ENCODE assay signal across 10 cellular contexts in genomic region chr1:54277451-54278355, GRCh38.
DNase-seq lines count a peak whose midpoint lies in the region; ATAC-seq and TF ChIP-seq lines count a peak whose summit lies in the region.
"Had no signal": no experiment of that assay in that cellular context is flagged by ENCODE, and none has a peak within 500 bp of the region (broad histone marks: within the 10 kb centered on the region; RNA-seq: fewer than 3 reads in every experiment).

No MANE protein-coding gene starts in this region.

- no peak overlapping the region for H3K4me3 ChIP-seq in CD4-positive, CD25-positive, alpha-beta regulatory T cell (ENCODE audit: low read depth, low read length)
- peak overlapping the region; percentile 14 for H3K4me3 ChIP-seq in coronary artery

- H3K27me3 Mint-ChIP-seq in CD4-positive, CD25-positive, alpha-beta regulatory T cell: no peaks in the 10 kb centered on the region
- peaks cover 4% of the 10 kb centered on the region for H3K27me3 Mint-ChIP-seq in nephron (ENCODE audit: low read depth)

- no peaks in the 10 kb centered on the region for H3K9me3 Mint-ChIP-seq in CD4-positive, CD25-positive, alpha-beta regulatory T cell
- no peaks in the 10 kb centered on the region for H3K9me3 Mint-ChIP-seq in nephron

- peaks cover 15% of the 10 kb centered on the region for H3K36me3 Mint-ChIP-seq in CD4-positive, CD25-positive, alpha-beta regulatory T cell
- peaks cover 36% of the 10 kb centered on the region for H3K36me3 Mint-ChIP-seq in nephron (ENCODE audit: low read depth)

- H3K27ac ChIP-seq in CD4-positive, CD25-positive, alpha-beta regulatory T cell (ENCODE audit: insufficient read depth, low read length, poor library complexity, severe bottlenecking): no peak overlapping the region
- peak overlapping the region; percentile 97 for H3K27ac ChIP-seq in coronary artery

- no peak for ATAC-seq in CD4-positive, CD25-positive, alpha-beta regulatory T cell (ENCODE audit: low read depth in 2 of 2)
- ATAC-seq in HG02763 (IDR thresholded peaks at IDR 0.05; ENCODE audit: unreplicated experiment) (peak; percentile 42), HG02870 (IDR thresholded peaks at IDR 0.05; ENCODE audit: unreplicated experiment) (no peak), GM19395 (IDR thresholded peaks at IDR 0.05; ENCODE audit: unreplicated experiment) (no peak)

- H3K4me1 ChIP-seq in CD4-positive, CD25-positive, alpha-beta regulatory T cell (ENCODE audit: control insufficient read depth, insufficient read depth, low read length, poor library complexity, severe bottlenecking): peaks cover 6% of the 10 kb centered on the region

- H3K4me3 Mint-ChIP-seq in CD4-positive, CD25-positive, alpha-beta regulatory T cell: peak overlapping the region in 1 of 4 donors; percentile 52
- peak overlapping the region in 2 of 3 experiments; percentile 59 to 64 for H3K4me3 Mint-ChIP-seq in nephron

- H3K4me1 Mint-ChIP-seq in CD4-positive, CD25-positive, alpha-beta regulatory T cell: peaks cover 5 to 51% (median 15%) of the 10 kb centered on the region in 4 donors
- H3K4me1 Mint-ChIP-seq in nephron: peaks cover 69% of the 10 kb centered on the region

- no peaks in the 10 kb centered on the region for H3K9me3 ChIP-seq in CD4-positive, CD25-positive, alpha-beta regulatory T cell (ENCODE audit: control insufficient read depth in 2 of 2, low read length in 2 of 2)

- peaks cover 4% of the 10 kb centered on the region for H3K36me3 ChIP-seq in CD4-positive, CD25-positive, alpha-beta regulatory T cell (ENCODE audit: control insufficient read depth, insufficient read depth, low read length)

- DNase-seq in CD4-positive, CD25-positive, alpha-beta regulatory T cell: peak in 1 of 3 donors; percentile 65
- no peak for DNase-seq in coronary artery (ENCODE audit: low spot score)
- no peak for DNase-seq in activated CD4-positive, CD25-positive, alpha-beta regulatory T cell (lab: John Stamatoyannopoulos, UW)
- no peak for DNase-seq in SW 1271 (lab: John Stamatoyannopoulos, UW)
- DNase-seq: NCI-H1930; stimulated activated CD4-positive, alpha-beta T cell treated with anti-CD3 and anti-CD28 coated beads, Interleukin-4, amount 100 ng/mL, for 24 hours had no signal

- peak overlapping the region; percentile 33 to 89 (median 88) for H3K27ac Mint-ChIP-seq in CD4-positive, CD25-positive, alpha-beta regulatory T cell
- H3K27ac Mint-ChIP-seq in nephron: peak overlapping the region; percentile 75 to 93 (median 90)

- H3K27me3 ChIP-seq in CD4-positive, CD25-positive, alpha-beta regulatory T cell (ENCODE audit: control insufficient read depth, insufficient read depth, low read length): no peaks in the 10 kb centered on the region

- TF ChIP-seq CTCF in coronary artery (IDR thresholded peaks at IDR 0.05): no peak
- TF ChIP-seq CTCF in nephron (IDR thresholded peaks at IDR 0.05; ENCODE audit: unreplicated experiment in 3 of 3): no peak
